ENCODE assay signal across 8 cellular contexts in genomic region chr6:28105286-28105685, GRCh38. TPM values are rescaled to one million over a fixed set of nuclear protein-coding genes. Genes with fewer than 3 reads are reported as not detected.
A peak's percentile ranks its signal among the peaks of the same experiment; 100 is the strongest.
DNase-seq lines count a peak whose midpoint lies in the region; ATAC-seq and TF ChIP-seq lines count a peak whose summit lies in the region.

No MANE protein-coding gene starts in this region.

- ATAC-seq in stimulated activated effector memory CD8-positive, alpha-beta T cell treated with anti-CD3 and anti-CD28 coated beads, Interleukin-12 subunit alpha, Interleukin-12 subunit beta, amount 100 ng/mL, for 72 hours: no peak

- intact Hi-C loops in activated naive CD4-positive, alpha-beta T cell treated with anti-CD3 and anti-CD28 coated beads for 36 hours (cut with micrococcal nuclease): loop anchor here (2.0 kb wide), 1 partner anchor 20 kb away; the partner anchor contains the start of gene ZSCAN16
- intact Hi-C loops in activated T-helper 2 cell treated with anti-CD3 and anti-CD28 coated beads, Interferon-gamma antibody, Interleukin-2, Interleukin-4, amounts not matched to agents 10 μg/mL and 5 μg/mL and 100 μg/mL, durations not matched to agents 14 hours and 24 hours and 36 hours (cut with micrococcal nuclease): loop anchor here (2.0 kb wide), 2 partner anchors 20 to 32 kb away; partner anchors contain the start of gene ZSCAN16

- peak overlapping the region; percentile 91 for H2AFZ ChIP-seq in Loucy (ENCODE audit: low read length)

- CTCF ChIA-PET in activated naive CD4-positive, alpha-beta T cell treated with anti-CD3 and anti-CD28 coated beads for 36 hours (lab: Charles Lee): interaction anchor here (0.5 to 1.4 kb wide), 7 partner anchors 11 to 251 kb away, joined by 3 to 4 read pairs (median 3); no protein-coding TSS in a partner anchor

- no peak for TF ChIP-seq CTCF in Loucy (conservative IDR thresholded peaks at IDR 0.05; ENCODE audit: low read length)

- H3K9me2 ChIP-seq in Loucy (replicated peaks; ENCODE audit: low read depth, low read length): no peaks in the 10 kb centered on the region

- H3K9me3 ChIP-seq in Loucy (ENCODE audit: insufficient read depth, low read depth, low read length): no peaks in the 10 kb centered on the region

- peaks cover 3% of the 10 kb centered on the region for H3K9me3 Mint-ChIP-seq in activated naive CD4-positive, alpha-beta T cell treated with anti-CD3 and anti-CD28 coated beads for 36 hours
- peaks cover 12% of the 10 kb centered on the region for H3K9me3 Mint-ChIP-seq in activated T-helper 2 cell treated with anti-CD3 and anti-CD28 coated beads, Interferon-gamma antibody, Interleukin-2, Interleukin-4, amounts not matched to agents 10 μg/mL and 5 μg/mL and 100 μg/mL, durations not matched to agents 14 hours and 24 hours and 36 hours
- H3K9me3 Mint-ChIP-seq in stimulated activated effector memory CD8-positive, alpha-beta T cell treated with anti-CD3 and anti-CD28 coated beads, Interleukin-12 subunit alpha, Interleukin-12 subunit beta, amount 100 ng/mL, for 72 hours: peaks cover 3% of the 10 kb centered on the region

- DNase-seq in activated naive CD4-positive, alpha-beta T cell treated with anti-CD3 and anti-CD28 coated beads for 36 hours: no peak
- no peak for DNase-seq in activated naive CD4-positive, alpha-beta T cell (lab: John Stamatoyannopoulos, UW)
- no peak for DNase-seq in activated T-helper 2 cell treated with anti-CD3 and anti-CD28 coated beads, Interferon-gamma antibody, Interleukin-2, Interleukin-4, amounts not matched to agents 10 μg/mL and 5 μg/mL and 100 μg/mL, durations not matched to agents 14 hours and 24 hours and 36 hours (ENCODE audit: low spot score)
- DNase-seq in stimulated activated effector memory CD8-positive, alpha-beta T cell treated with anti-CD3 and anti-CD28 coated beads, Interleukin-12 subunit alpha, Interleukin-12 subunit beta, amount 100 ng/mL, for 72 hours (ENCODE audit: low spot score in 2 of 2): no peak
- DNase-seq in activated gamma-delta T cell (lab: John Stamatoyannopoulos, UW) (no peak), ureter (ENCODE audit: low spot score) (no peak)

- H3K79me2 ChIP-seq in Loucy (ENCODE audit: insufficient read depth, low read length): no peaks in the 10 kb centered on the region

- H3K36me3 ChIP-seq in Loucy (ENCODE audit: insufficient read depth, low read length): no peaks in the 10 kb centered on the region

- peak overlapping the region; percentile 74 for H3K4me3 ChIP-seq in Loucy (ENCODE audit: low read length, poor library complexity, severe bottlenecking)
- peak overlapping the region; percentile 74 for H3K4me3 ChIP-seq in iPS-11a (ENCODE audit: low read depth, low read length)

- peaks cover 3% of the 10 kb centered on the region for H3K36me3 Mint-ChIP-seq in activated naive CD4-positive, alpha-beta T cell treated with anti-CD3 and anti-CD28 coated beads for 36 hours (ENCODE audit: low read depth)
- H3K36me3 Mint-ChIP-seq in activated T-helper 2 cell treated with anti-CD3 and anti-CD28 coated beads, Interferon-gamma antibody, Interleukin-2, Interleukin-4, amounts not matched to agents 10 μg/mL and 5 μg/mL and 100 μg/mL, durations not matched to agents 14 hours and 24 hours and 36 hours (ENCODE audit: low read depth): no peaks in the 10 kb centered on the region
- no peaks in the 10 kb centered on the region for H3K36me3 Mint-ChIP-seq in stimulated activated effector memory CD8-positive, alpha-beta T cell treated with anti-CD3 and anti-CD28 coated beads, Interleukin-12 subunit alpha, Interleukin-12 subunit beta, amount 100 ng/mL, for 72 hours

- peak overlapping the region; percentile 89 for H3K4me3 Mint-ChIP-seq in activated naive CD4-positive, alpha-beta T cell treated with anti-CD3 and anti-CD28 coated beads for 36 hours
- H3K4me3 Mint-ChIP-seq in activated T-helper 2 cell treated with anti-CD3 and anti-CD28 coated beads, Interferon-gamma antibody, Interleukin-2, Interleukin-4, amounts not matched to agents 10 μg/mL and 5 μg/mL and 100 μg/mL, durations not matched to agents 14 hours and 24 hours and 36 hours (ENCODE audit: low read depth): peak overlapping the region; percentile 83
- H3K4me3 Mint-ChIP-seq in stimulated activated effector memory CD8-positive, alpha-beta T cell treated with anti-CD3 and anti-CD28 coated beads, Interleukin-12 subunit alpha, Interleukin-12 subunit beta, amount 100 ng/mL, for 72 hours: peak overlapping the region; percentile 82

- H3K4me1 ChIP-seq in Loucy (ENCODE audit: insufficient read depth, low read length, poor library complexity, severe bottlenecking): peaks cover 12% of the 10 kb centered on the region

- H3K4me1 Mint-ChIP-seq in activated naive CD4-positive, alpha-beta T cell treated with anti-CD3 and anti-CD28 coated beads for 36 hours (ENCODE audit: low read depth): peaks cover 9% of the 10 kb centered on the region
- peaks cover 11% of the 10 kb centered on the region for H3K4me1 Mint-ChIP-seq in activated T-helper 2 cell treated with anti-CD3 and anti-CD28 coated beads, Interferon-gamma antibody, Interleukin-2, Interleukin-4, amounts not matched to agents 10 μg/mL and 5 μg/mL and 100 μg/mL, durations not matched to agents 14 hours and 24 hours and 36 hours (ENCODE audit: low read depth)
- peaks cover 12% of the 10 kb centered on the region for H3K4me1 Mint-ChIP-seq in stimulated activated effector memory CD8-positive, alpha-beta T cell treated with anti-CD3 and anti-CD28 coated beads, Interleukin-12 subunit alpha, Interleukin-12 subunit beta, amount 100 ng/mL, for 72 hours

- H3K9ac ChIP-seq in Loucy (ENCODE audit: low read depth, low read length, poor library complexity, severe bottlenecking): peak overlapping the region; percentile 72

- peak overlapping the region; percentile 93 for H3K4me2 ChIP-seq in Loucy (ENCODE audit: low read depth, low read length, poor library complexity, severe bottlenecking)

- H3K27me3 Mint-ChIP-seq in activated naive CD4-positive, alpha-beta T cell treated with anti-CD3 and anti-CD28 coated beads for 36 hours (ENCODE audit: low read depth): peaks cover 7% of the 10 kb centered on the region
- H3K27me3 Mint-ChIP-seq in activated T-helper 2 cell treated with anti-CD3 and anti-CD28 coated beads, Interferon-gamma antibody, Interleukin-2, Interleukin-4, amounts not matched to agents 10 μg/mL and 5 μg/mL and 100 μg/mL, durations not matched to agents 14 hours and 24 hours and 36 hours (ENCODE audit: low read depth): peaks cover 20% of the 10 kb centered on the region

- no peaks in the 10 kb centered on the region for H3F3A ChIP-seq in Loucy (ENCODE audit: low read depth)

- no peaks in the 10 kb centered on the region for H4K20me1 ChIP-seq in Loucy (ENCODE audit: insufficient read depth, low read length, poor library complexity, severe bottlenecking)

- H3K27ac Mint-ChIP-seq in activated naive CD4-positive, alpha-beta T cell treated with anti-CD3 and anti-CD28 coated beads for 36 hours: peak overlapping the region; percentile 46
- H3K27ac Mint-ChIP-seq in activated T-helper 2 cell treated with anti-CD3 and anti-CD28 coated beads, Interferon-gamma antibody, Interleukin-2, Interleukin-4, amounts not matched to agents 10 μg/mL and 5 μg/mL and 100 μg/mL, durations not matched to agents 14 hours and 24 hours and 36 hours: no peak overlapping the region
- H3K27ac Mint-ChIP-seq in stimulated activated effector memory CD8-positive, alpha-beta T cell treated with anti-CD3 and anti-CD28 coated beads, Interleukin-12 subunit alpha, Interleukin-12 subunit beta, amount 100 ng/mL, for 72 hours: peak overlapping the region; percentile 88

- H3K27me3 ChIP-seq in Loucy (ENCODE audit: insufficient read depth, low read length, poor library complexity, severe bottlenecking): no peaks in the 10 kb centered on the region

RNA-seq across cellular contexts. Expression of gene ZSCAN16, which starts 19.1 kb away (rescaled TPM):
- total RNA-seq in activated naive CD4-positive, alpha-beta T cell treated with anti-CD3 and anti-CD28 coated beads for 36 hours: 1 to 10 TPM; 2.3 TPM
- total RNA-seq in activated T-helper 2 cell treated with anti-CD3 and anti-CD28 coated beads, Interferon-gamma antibody, Interleukin-2, Interleukin-4, amounts not matched to agents 10 μg/mL and 5 μg/mL and 100 μg/mL, durations not matched to agents 14 hours and 24 hours and 36 hours: 4.0 TPM in 2 replicates
- total RNA-seq in ureter: 9.9 TPM

RNA-seq across cellular contexts. Expression of gene ZNF165, which starts 24.9 kb away (rescaled TPM):
- total RNA-seq in activated naive CD4-positive, alpha-beta T cell treated with anti-CD3 and anti-CD28 coated beads for 36 hours: 1 to 10 TPM; 6.1 to 6.5 TPM
- 0.34 TPM in 2 replicates for total RNA-seq in activated T-helper 2 cell treated with anti-CD3 and anti-CD28 coated beads, Interferon-gamma antibody, Interleukin-2, Interleukin-4, amounts not matched to agents 10 μg/mL and 5 μg/mL and 100 μg/mL, durations not matched to agents 14 hours and 24 hours and 36 hours
- 1.6 TPM for total RNA-seq in ureter

RNA-seq across cellular contexts. Expression of gene ZKSCAN8, which starts 36.4 kb away (rescaled TPM):
- 10 to 100 TPM; 14.8 to 15.0 TPM for total RNA-seq in activated naive CD4-positive, alpha-beta T cell treated with anti-CD3 and anti-CD28 coated beads for 36 hours
- total RNA-seq in activated T-helper 2 cell treated with anti-CD3 and anti-CD28 coated beads, Interferon-gamma antibody, Interleukin-2, Interleukin-4, amounts not matched to agents 10 μg/mL and 5 μg/mL and 100 μg/mL, durations not matched to agents 14 hours and 24 hours and 36 hours: 17.9 and 20.8 TPM in 2 replicates
- total RNA-seq in ureter: 28.6 TPM
